1 cellular context compared by ENCODE assay signal in genomic region chr20:59221049-59221748, GRCh38.
TF ChIP-seq lines count a peak whose summit lies in the region.

No MANE protein-coding gene starts in this region.

TF ChIP-seq in HepG2, 621 proteins besides CTCF, POLR2A, EP300 and RAD21:
- TF ChIP-seq ARID3A (IDR thresholded peaks at IDR 0.05; ENCODE audit: low read depth, low read length) = no peak
- TF ChIP-seq TSC22D2 (CRISPR knock-in tag; IDR thresholded peaks at IDR 0.05; ENCODE audit: borderline replicate concordance) = no peak
- no peak for TF ChIP-seq PAX8 (CRISPR knock-in tag; IDR thresholded peaks at IDR 0.05; ENCODE audit: borderline replicate concordance)
- no peak for TF ChIP-seq ATF7-NPFF (CRISPR knock-in tag; IDR thresholded peaks at IDR 0.05; ENCODE audit: low read depth)
- TF ChIP-seq SCMH1 (CRISPR knock-in tag; IDR thresholded peaks at IDR 0.05; ENCODE audit: borderline replicate concordance) = no peak
- TF ChIP-seq ZFP37 (CRISPR knock-in tag; IDR thresholded peaks at IDR 0.05; ENCODE audit: borderline replicate concordance) = no peak
- TF ChIP-seq DRAP1 (CRISPR knock-in tag; IDR thresholded peaks at IDR 0.05) = no peak
- TF ChIP-seq U2AF2 (IDR thresholded peaks at IDR 0.05; ENCODE audit: low read depth, low read length) = no peak
- TF ChIP-seq RBFOX2 (IDR thresholded peaks at IDR 0.05; ENCODE audit: low read depth, low read length) = no peak
- no peak for TF ChIP-seq RBM39 (IDR thresholded peaks at IDR 0.05; ENCODE audit: low read depth, low read length, poor library complexity, severe bottlenecking)
- no peak for TF ChIP-seq ZNF883 (CRISPR knock-in tag; IDR thresholded peaks at IDR 0.05; ENCODE audit: not compliant biosample characterization)
- TF ChIP-seq ZNF407 (CRISPR knock-in tag; IDR thresholded peaks at IDR 0.05; ENCODE audit: not compliant biosample characterization) = no peak
- TF ChIP-seq RERE (CRISPR knock-in tag; IDR thresholded peaks at IDR 0.05; ENCODE audit: low read depth) = no peak
- TF ChIP-seq MAF1 (CRISPR knock-in tag; IDR thresholded peaks at IDR 0.05; ENCODE audit: borderline replicate concordance) = no peak
- TF ChIP-seq HOXA3 (CRISPR knock-in tag; IDR thresholded peaks at IDR 0.05) = no peak
